Comparison of ENCODE assay signal across 15 cellular contexts in the genomic region with DNA sequence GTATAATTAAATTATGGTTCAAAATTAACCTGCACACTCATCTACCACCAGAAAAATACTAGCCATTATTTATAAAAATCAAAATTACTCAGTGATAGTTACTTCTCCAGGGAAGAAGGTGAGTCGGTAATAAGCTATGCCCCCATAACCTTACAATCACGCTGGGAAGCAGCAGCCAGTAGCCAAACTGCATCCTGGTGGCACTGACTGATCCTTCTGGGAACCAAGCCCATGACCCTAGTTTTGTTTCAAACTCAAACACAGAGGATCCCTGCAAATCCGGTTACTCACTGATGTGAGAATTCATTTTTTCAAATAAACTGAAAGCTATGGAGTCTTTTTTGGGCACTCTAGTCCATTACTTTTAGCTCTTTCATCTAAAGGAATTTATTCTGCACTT.
"Had no signal": no experiment of that assay in that cellular context is flagged by ENCODE, and none has a peak within 500 bp of the region (broad histone marks: within the 10 kb centered on the region; RNA-seq: fewer than 3 reads in every experiment).

No MANE protein-coding gene starts in this region.

- H3K9me3 ChIP-seq: colonic mucosa, pancreas, transverse colon had no signal

- H3K4me3 Mint-ChIP-seq: activated CD4-positive, alpha-beta T cell treated with anti-CD3 and anti-CD28 coated beads, Interleukin-2, amount 10 ng/mL, durations not matched to agents 24 days and 14 days; mesothelial cell of epicardium; neural progenitor cell; stimulated activated effector memory CD8-positive, alpha-beta T cell treated with anti-CD3 and anti-CD28 coated beads, Interleukin-12 subunit alpha, Interleukin-12 subunit beta, amount 100 ng/mL, for 72 hours; WTC11 had no signal

- DNase-seq: activated CD4-positive, alpha-beta T cell treated with anti-CD3 and anti-CD28 coated beads, Interleukin-2, amount 10 ng/mL, durations not matched to agents 24 days and 14 days; activated CD8-positive, alpha-beta memory T cell treated with anti-CD3 and anti-CD28 coated beads for 24 hours; activated naive CD4-positive, alpha-beta T cell treated with Interleukin-2 at 50 U/mL for 16 hours; caudate nucleus; colonic mucosa; effector CD4-positive, alpha-beta T cell; hippocampal formation; kidney glomerular epithelial cell; pancreas; small intestine; transverse colon had no signal

- H3K27ac ChIP-seq: colonic mucosa, neural progenitor cell, pancreas, transverse colon had no signal

- ATAC-seq: pancreas; stimulated activated effector memory CD8-positive, alpha-beta T cell treated with anti-CD3 and anti-CD28 coated beads, Interleukin-12 subunit alpha, Interleukin-12 subunit beta, amount 100 ng/mL, for 72 hours; WTC11 had no signal

- H2AFZ ChIP-seq: neural progenitor cell had no signal

- H3K27me3 Mint-ChIP-seq: activated CD4-positive, alpha-beta T cell treated with anti-CD3 and anti-CD28 coated beads, Interleukin-2, amount 10 ng/mL, durations not matched to agents 24 days and 14 days had no signal

- H3K9me3 Mint-ChIP-seq: neural progenitor cell had no signal

- H3K4me1 ChIP-seq: colonic mucosa, neural progenitor cell, pancreas, transverse colon had no signal

- H3K36me3 ChIP-seq: colonic mucosa, neural progenitor cell, pancreas, transverse colon had no signal

- H3K27me3 ChIP-seq: colonic mucosa, neural progenitor cell, pancreas, transverse colon had no signal

- H3K27ac Mint-ChIP-seq: activated CD4-positive, alpha-beta T cell treated with anti-CD3 and anti-CD28 coated beads, Interleukin-2, amount 10 ng/mL, durations not matched to agents 24 days and 14 days; mesothelial cell of epicardium; neural progenitor cell; stimulated activated effector memory CD8-positive, alpha-beta T cell treated with anti-CD3 and anti-CD28 coated beads, Interleukin-12 subunit alpha, Interleukin-12 subunit beta, amount 100 ng/mL, for 72 hours; WTC11 had no signal

- H3K9ac ChIP-seq: neural progenitor cell had no signal

- H3K4me2 ChIP-seq: neural progenitor cell had no signal

- H3K36me3 Mint-ChIP-seq: mesothelial cell of epicardium; neural progenitor cell; stimulated activated effector memory CD8-positive, alpha-beta T cell treated with anti-CD3 and anti-CD28 coated beads, Interleukin-12 subunit alpha, Interleukin-12 subunit beta, amount 100 ng/mL, for 72 hours; WTC11 had no signal

- H3K4me1 Mint-ChIP-seq: activated CD4-positive, alpha-beta T cell treated with anti-CD3 and anti-CD28 coated beads, Interleukin-2, amount 10 ng/mL, durations not matched to agents 24 days and 14 days; stimulated activated effector memory CD8-positive, alpha-beta T cell treated with anti-CD3 and anti-CD28 coated beads, Interleukin-12 subunit alpha, Interleukin-12 subunit beta, amount 100 ng/mL, for 72 hours; WTC11 had no signal

- H3K4me3 ChIP-seq: colonic mucosa, neural progenitor cell, pancreas, transverse colon had no signal
